In genomic region chr5:142520885-142521284, GRCh38 we compare ENCODE assay signal across 26 cellular contexts.
DNase-seq lines count a peak whose midpoint lies in the region; ATAC-seq and TF ChIP-seq lines count a peak whose summit lies in the region.
"Had no signal": no experiment of that assay in that cellular context is flagged by ENCODE, and none has a peak within 500 bp of the region (broad histone marks: within the 10 kb centered on the region; RNA-seq: fewer than 3 reads in every experiment).

No MANE protein-coding gene starts in this region.

- DNase-seq in EH (ENCODE audit: low read depth) = peak; percentile 79
- DNase-seq in MG63 = peak; percentile 59
- DNase-seq in fibroblast of lung (ENCODE audit: low read depth in 2 of 2) = peak; percentile 62 to 69
- DNase-seq in NCI-H1048 (lab: John Stamatoyannopoulos, UW) = no peak
- DNase-seq in naive thymus-derived CD4-positive, alpha-beta T cell = no peak
- DNase-seq in HAP-1 (ENCODE audit: low spot score in 2 of 2) = no peak
- DNase-seq: activated CD4-positive, CD25-positive, alpha-beta regulatory T cell treated with anti-CD3 and anti-CD28 coated beads, Interleukin-2, amount 50 U/mL, for 72 hours; activated CD8-positive, alpha-beta memory T cell treated with anti-CD3 and anti-CD28 coated beads, Interleukin-2, amount 10 ng/mL, durations not matched to agents 7 days and 5 days; activated effector memory CD4-positive, alpha-beta T cell treated with Interleukin-2 at 50 U/mL for 16 hours; adrenal gland; BE2C; Calu3; effector CD8-positive, alpha-beta T cell; GF-D8; left lung; NCI-H187 treated with DMSO at 0.1 percent for 48 hours; NCI-H526 treated with DMSO at 0.1 percent for 48 hours; ovary; small intestine; stimulated activated CD4-positive, alpha-beta T cell treated with anti-CD3 and anti-CD28 coated beads, Interleukin-4, amount 100 ng/mL, for 4 hours; stimulated activated CD8-positive, alpha-beta memory T cell treated with anti-CD3 and anti-CD28 coated beads, Interleukin-4, amount 100 ng/mL, for 48 hours; T-helper 9 cell had no signal

- in situ Hi-C loops in HAP-1 (cut with MboI; ENCODE audit: low sequenced_read_pairs) = no loop called here

- CTCF ChIA-PET in naive thymus-derived CD4-positive, alpha-beta T cell (lab: Charles Lee) = no interaction called here

- H3K27me3 ChIP-seq in MG63 (no peaks in the 10 kb centered on the region), fibroblast of lung (ENCODE audit: control insufficient read depth, insufficient read depth, low read length) (no peaks in the 10 kb centered on the region), HAP-1 (ENCODE audit: low read depth) (peaks cover 6% of the 10 kb centered on the region)
- no peaks in the 10 kb centered on the region for H3K27me3 ChIP-seq in naive thymus-derived CD4-positive, alpha-beta T cell (ENCODE audit: control insufficient read depth in 2 of 2, insufficient read depth in 2 of 2, low read length in 2 of 2)
- H3K27me3 ChIP-seq: adrenal gland, BE2C, left lung, ovary, vagina had no signal

- H3K4me1 ChIP-seq in fibroblast of lung (ENCODE audit: control insufficient read depth, extremely low read depth, insufficient read depth, low read length) = no peaks in the 10 kb centered on the region
- H3K4me1 ChIP-seq in naive thymus-derived CD4-positive, alpha-beta T cell (ENCODE audit: control insufficient read depth in 2 of 2, insufficient read depth in 2 of 2, low read length in 2 of 2) = no peaks in the 10 kb centered on the region
- no peaks in the 10 kb centered on the region for H3K4me1 ChIP-seq in HAP-1
- H3K4me1 ChIP-seq: adrenal gland, BE2C, left lung, vagina had no signal

- POLR2A ChIA-PET in naive thymus-derived CD4-positive, alpha-beta T cell (lab: Charles Lee) = no interaction called here

- no peaks in the 10 kb centered on the region for H3K36me3 ChIP-seq in MG63
- H3K36me3 ChIP-seq in fibroblast of lung (ENCODE audit: control insufficient read depth, insufficient read depth, low read length) = no peaks in the 10 kb centered on the region
- no peaks in the 10 kb centered on the region for H3K36me3 ChIP-seq in naive thymus-derived CD4-positive, alpha-beta T cell (ENCODE audit: control insufficient read depth in 2 of 3, insufficient read depth in 3 of 3, low read length in 3 of 3)
- H3K36me3 ChIP-seq in HAP-1 (replicated peaks) = no peaks in the 10 kb centered on the region
- H3K36me3 ChIP-seq: adrenal gland, BE2C, left lung, ovary, vagina had no signal

- no peaks in the 10 kb centered on the region for H3K27me3 Mint-ChIP-seq in nephron (ENCODE audit: low read depth)
- peaks cover 0 to 6% (median 0%) of the 10 kb centered on the region in 5 donors for H3K27me3 Mint-ChIP-seq in naive thymus-derived CD4-positive, alpha-beta T cell

- no peak overlapping the region for H3K4me2 ChIP-seq in fibroblast of lung (ENCODE audit: extremely low read depth, insufficient read depth, low read length)

- H3K9me3 ChIP-seq in MG63 (no peaks in the 10 kb centered on the region; the same call in 1 of the 2 replicates), fibroblast of lung (ENCODE audit: control insufficient read depth, insufficient read depth, low read depth, low read length) (no peaks in the 10 kb centered on the region), HAP-1 (no peaks in the 10 kb centered on the region)
- H3K9me3 ChIP-seq in naive thymus-derived CD4-positive, alpha-beta T cell (ENCODE audit: control insufficient read depth in 2 of 3, low read length in 3 of 3) = peaks cover 0 to 12% (median 2%) of the 10 kb centered on the region in 3 experiments
- H3K9me3 ChIP-seq: adrenal gland, vagina had no signal

- TF ChIP-seq CTCF in fibroblast of lung (conservative IDR thresholded peaks at IDR 0.05 in 1 of 2, IDR thresholded peaks at IDR 0.05 in 1 of 2; ENCODE audit: low read depth in 1 of 2, low read length in 2 of 2) (no peak), nephron (IDR thresholded peaks at IDR 0.05; ENCODE audit: unreplicated experiment in 3 of 3) (no peak)

- H3K79me2 ChIP-seq in fibroblast of lung (ENCODE audit: control insufficient read depth, insufficient read depth, low read length) = no peaks in the 10 kb centered on the region

- H3K9ac ChIP-seq in fibroblast of lung (ENCODE audit: insufficient read depth, low read length) = no peak overlapping the region

- intact Hi-C loops in naive thymus-derived CD4-positive, alpha-beta T cell (cut with micrococcal nuclease) = no loop called here

- ATAC-seq in GM18870 (IDR thresholded peaks at IDR 0.05; ENCODE audit: unreplicated experiment) = no peak
- ATAC-seq in naive thymus-derived CD4-positive, alpha-beta T cell = no peak
- ATAC-seq: activated CD8-positive, alpha-beta memory T cell treated with anti-CD3 and anti-CD28 coated beads, Interleukin-2, amount 10 ng/mL, durations not matched to agents 7 days and 5 days; left lung had no signal

- peaks cover 29% of the 10 kb centered on the region for H3K4me1 Mint-ChIP-seq in nephron
- H3K4me1 Mint-ChIP-seq in naive thymus-derived CD4-positive, alpha-beta T cell = peaks cover 0 to 2% (median 0%) of the 10 kb centered on the region in 7 donors
- H3K4me1 Mint-ChIP-seq: activated CD8-positive, alpha-beta memory T cell treated with anti-CD3 and anti-CD28 coated beads, Interleukin-2, amount 10 ng/mL, durations not matched to agents 7 days and 5 days; central memory CD8-positive, alpha-beta T cell had no signal

- H3K27ac Mint-ChIP-seq in nephron = peak overlapping the region; percentile 8 to 68 (median 67)
- H3K27ac Mint-ChIP-seq in naive thymus-derived CD4-positive, alpha-beta T cell = no peak overlapping the region
- H3K27ac Mint-ChIP-seq: activated CD8-positive, alpha-beta memory T cell treated with anti-CD3 and anti-CD28 coated beads, Interleukin-2, amount 10 ng/mL, durations not matched to agents 7 days and 5 days had no signal

- no peak overlapping the region for H2AFZ ChIP-seq in fibroblast of lung (ENCODE audit: low read length)

- peaks cover 9% of the 10 kb centered on the region for H3K9me3 Mint-ChIP-seq in nephron
- H3K9me3 Mint-ChIP-seq in naive thymus-derived CD4-positive, alpha-beta T cell = peaks cover 0 to 21% (median 12%) of the 10 kb centered on the region in 11 donors

- H3K4me3 ChIP-seq in MG63 = no peak overlapping the region
- H3K4me3 ChIP-seq in fibroblast of lung (replicated peaks in 1 of 4; ENCODE audit: control extremely low read depth in 1 of 4, insufficient read depth in 1 of 4, low read depth in 3 of 4, low read length in 4 of 4) = no peak overlapping the region
- no peak overlapping the region for H3K4me3 ChIP-seq in naive thymus-derived CD4-positive, alpha-beta T cell (ENCODE audit: low read length)
- H3K4me3 ChIP-seq in HAP-1 = no peak overlapping the region
- H3K4me3 ChIP-seq: adrenal gland, left lung, ovary, vagina had no signal

- no peaks in the 10 kb centered on the region for H4K20me1 ChIP-seq in fibroblast of lung (ENCODE audit: control insufficient read depth, extremely low read depth, insufficient read depth, low read length)

- H3K36me3 Mint-ChIP-seq in nephron (ENCODE audit: low read depth) = no peaks in the 10 kb centered on the region
- peaks cover 0 to 16% (median 11%) of the 10 kb centered on the region in 5 donors for H3K36me3 Mint-ChIP-seq in naive thymus-derived CD4-positive, alpha-beta T cell

- no peak overlapping the region for H3K27ac ChIP-seq in fibroblast of lung (ENCODE audit: insufficient read depth, low read length)
- H3K27ac ChIP-seq in naive thymus-derived CD4-positive, alpha-beta T cell (ENCODE audit: low read depth, low read length) = no peak overlapping the region
- H3K27ac ChIP-seq: adrenal gland, left lung, ovary, vagina had no signal

- H3K4me3 Mint-ChIP-seq in nephron = no peak overlapping the region
- no peak overlapping the region for H3K4me3 Mint-ChIP-seq in naive thymus-derived CD4-positive, alpha-beta T cell
- H3K4me3 Mint-ChIP-seq: activated CD8-positive, alpha-beta memory T cell treated with anti-CD3 and anti-CD28 coated beads, Interleukin-2, amount 10 ng/mL, durations not matched to agents 7 days and 5 days; central memory CD8-positive, alpha-beta T cell had no signal

Comparison
In these comparisons a context has a peak if more than half of its experiments do, and no peak if none do; other contexts are left out.
1. DNase-seq: peak in EH (single experiment), MG63 (single experiment) and fibroblast of lung (2 of 2); none in NCI-H1048 (single experiment), naive thymus-derived CD4-positive, alpha-beta T cell (0 of 9) and HAP-1 (0 of 2).
2. H3K27ac Mint-ChIP-seq: peak in nephron (3 of 3); none in naive thymus-derived CD4-positive, alpha-beta T cell (0 of 9).